ENCODE assay signal across 21 cellular contexts in the genomic region with DNA sequence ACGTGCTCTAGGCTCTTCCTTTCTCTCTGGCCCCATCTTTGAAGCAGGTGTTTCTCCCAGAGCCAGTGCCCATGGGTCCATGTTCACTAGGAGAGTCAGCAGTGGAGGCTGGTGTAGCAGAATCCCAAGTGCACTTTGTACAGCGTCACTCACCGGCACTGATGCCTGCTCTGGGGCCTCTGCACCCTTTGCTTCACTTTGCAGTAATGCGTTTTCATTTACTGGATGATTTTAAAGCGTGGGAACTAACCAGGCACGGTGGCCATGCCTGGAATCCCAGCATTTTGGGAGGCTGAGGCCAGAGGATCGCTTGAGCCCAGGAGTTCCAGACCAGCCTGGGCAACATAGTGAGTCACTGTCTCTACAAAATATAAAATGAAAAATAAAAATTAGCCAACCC. TPM values are rescaled to one million over a fixed set of nuclear protein-coding genes. Genes with fewer than 3 reads are reported as not detected.
DNase-seq lines count a peak whose midpoint lies in the region; ATAC-seq and TF ChIP-seq lines count a peak whose summit lies in the region.
"Had no signal": no experiment of that assay in that cellular context is flagged by ENCODE, and none has a peak within 500 bp of the region (broad histone marks: within the 10 kb centered on the region; RNA-seq: fewer than 3 reads in every experiment).

No MANE protein-coding gene starts in this region.

- H3K36me3 Mint-ChIP-seq in nephron progenitor cell (ENCODE audit: low read depth), result peaks cover 8% of the 10 kb centered on the region

- DNase-seq in Right ventricle myocardium inferior (ENCODE audit: missing footprints) (peak; percentile 26), left ventricle myocardium superior (no peak), left kidney (ENCODE audit: low read depth, low spot score) (peak; percentile 20), nephron progenitor cell (no peak), AG08396 (ENCODE audit: low spot score) (no peak), lower leg skin (ENCODE audit: low spot score in 2 of 2) (no peak)
- DNase-seq: BE2C; CD4-positive, alpha-beta T cell; GOT3; KBM-7; MV-4-11; NCI-H1105; NCI-H1436 treated with DMSO at 0.1 percent for 48 hours; NCI-H187 treated with DMSO at 0.1 percent for 48 hours; NCI-H2171 treated with DMSO at 0.1 percent for 48 hours; NCI-H345; NCI-H510A treated with DMSO at 0.1 percent for 48 hours; NCI-H748 treated with DMSO at 0.1 percent for 48 hours; SJCRH30 had no signal

- peak overlapping the region; percentile 27 for H3K27ac Mint-ChIP-seq in nephron progenitor cell
- H3K27ac Mint-ChIP-seq: CD4-positive, alpha-beta T cell had no signal

- TF ChIP-seq POLR2A in lower leg skin (IDR thresholded peaks at IDR 0.05), result no peak

- intact Hi-C loops in Right ventricle myocardium inferior (cut with DNase I), result no loop called here
- intact Hi-C loops in left ventricle myocardium superior (cut with micrococcal nuclease), result no loop called here
- intact Hi-C loops in lower leg skin (cut with DNase I; ENCODE audit: low total_unique reads), result no loop called here

- H3K4me3 ChIP-seq in lower leg skin (ENCODE audit: low read depth, poor library complexity, severe bottlenecking), result no peak overlapping the region
- H3K4me3 ChIP-seq: SJCRH30 had no signal

- ATAC-seq in Right ventricle myocardium inferior (no peak), left ventricle myocardium superior (no peak), esophagus mucosa (no peak)
- ATAC-seq: SK-N-SH treated with all-trans-retinoic acid at 6 μM for 48 hours had no signal

- 88 to 93% methylated on average over 7 of the region's 7 CpGs for WGBS in lower leg skin, 2 donors

- peaks cover 23% of the 10 kb centered on the region for H3K27me3 Mint-ChIP-seq in nephron progenitor cell (ENCODE audit: low read depth, poor library complexity)
- H3K27me3 Mint-ChIP-seq: CD4-positive, alpha-beta T cell had no signal

- no peak overlapping the region for H3K4me3 Mint-ChIP-seq in nephron progenitor cell
- H3K4me3 Mint-ChIP-seq: CD4-positive, alpha-beta T cell had no signal

- TF ChIP-seq CTCF in nephron progenitor cell (IDR thresholded peaks at IDR 0.05) (no peak), lower leg skin (IDR thresholded peaks at IDR 0.05) (no peak)

- peaks cover 27% of the 10 kb centered on the region for H3K4me1 Mint-ChIP-seq in nephron progenitor cell

- H3K9me3 Mint-ChIP-seq in nephron progenitor cell, result no peaks in the 10 kb centered on the region
- H3K9me3 Mint-ChIP-seq: CD4-positive, alpha-beta T cell had no signal

RNA-seq across cellular contexts. Expression of a gene that starts 30.7 kb away (rescaled TPM):
- total RNA-seq in Right ventricle myocardium inferior (30.9 TPM), left ventricle myocardium superior (29.5 TPM), lower leg skin (10 to 100 TPM in 1 of 4 donors, 1 to 10 TPM in 3; 4.6 to 13.9 (median 7.4) TPM), esophagus mucosa (2.5 TPM)

RNA-seq across cellular contexts. Expression of a gene that starts 43.8 kb away (rescaled TPM):
- total RNA-seq in Right ventricle myocardium inferior, result 23.5 TPM
- 24.7 TPM for total RNA-seq in left ventricle myocardium superior
- 10 to 100 TPM; 25.7 to 30.1 (median 27.9) TPM for total RNA-seq in lower leg skin
- total RNA-seq in esophagus mucosa, result 18.7 TPM

Comparison
In these comparisons a context has a peak if more than half of its experiments do, and no peak if none do; other contexts are left out.
1. DNase-seq: peak in Right ventricle myocardium inferior (single experiment) and left kidney (single experiment); none in left ventricle myocardium superior (single experiment), nephron progenitor cell (single experiment), AG08396 (single experiment) and lower leg skin (0 of 2).